ENCODE assay signal across 18 cellular contexts in genomic region chr9:21828853-21829405, GRCh38. TPM values are rescaled to one million over a fixed set of nuclear protein-coding genes. Genes with fewer than 3 reads are reported as not detected.
DNase-seq lines count a peak whose midpoint lies in the region; ATAC-seq, FAIRE-seq and TF ChIP-seq lines count a peak whose summit lies in the region.
"Had no signal": no experiment of that assay in that cellular context is flagged by ENCODE, and none has a peak within 500 bp of the region (broad histone marks: within the 10 kb centered on the region; RNA-seq: fewer than 3 reads in every experiment).

No MANE protein-coding gene starts in this region.

- WGBS in smooth muscle cell (ENCODE audit: low lambda C conversion rate), result 63% methylated on average over 3 of the region's 3 CpGs

- H3K4me2 ChIP-seq in smooth muscle cell, result no peak overlapping the region
- H3K4me2 ChIP-seq: BLaER1 had no signal

- H4K20me1 ChIP-seq in smooth muscle cell (ENCODE audit: low read depth), result no peaks in the 10 kb centered on the region

- no peaks in the 10 kb centered on the region for H3K4me1 ChIP-seq in smooth muscle cell (ENCODE audit: low read depth)

- no peak overlapping the region for H2AFZ ChIP-seq in smooth muscle cell (ENCODE audit: low read depth)

- FAIRE-seq in RCC 7860 (lab: Jason Lieb, UNC), result no peak

- H3K9ac ChIP-seq in smooth muscle cell (ENCODE audit: low read depth), result peak overlapping the region; percentile 21
- H3K9ac ChIP-seq: BLaER1 had no signal

- H3K27me3 ChIP-seq in smooth muscle cell (ENCODE audit: low read depth) (no peaks in the 10 kb centered on the region), H7 (ENCODE audit: control insufficient read depth, insufficient read depth, low read length) (no peaks in the 10 kb centered on the region)
- H3K27me3 ChIP-seq: BLaER1, Peyer's patch had no signal

- no peaks in the 10 kb centered on the region for H3K9me3 ChIP-seq in smooth muscle cell (replicated peaks; ENCODE audit: low read depth)
- H3K9me3 ChIP-seq: BLaER1, Peyer's patch had no signal

- peak; percentile 58 for ATAC-seq in esophagus mucosa

- H3F3A ChIP-seq in smooth muscle cell (ENCODE audit: low read depth), result peaks cover 18% of the 10 kb centered on the region

- H3K36me3 ChIP-seq in smooth muscle cell (ENCODE audit: low read depth) (peaks cover 4% of the 10 kb centered on the region), H7 (replicated peaks; ENCODE audit: control insufficient read depth, insufficient read depth, low read length) (peaks cover 17% of the 10 kb centered on the region)

- peak overlapping the region; percentile 99 for H3K27ac ChIP-seq in smooth muscle cell (ENCODE audit: low read depth)
- H3K27ac ChIP-seq: BLaER1, Peyer's patch had no signal

- peak; percentile 18 for DNase-seq in HT-29 (ENCODE audit: low spot score)
- peak; percentile 5 for DNase-seq in RCC 7860 (ENCODE audit: low spot score)
- DNase-seq in smooth muscle cell (lab: John Stamatoyannopoulos, UW; ENCODE audit: unreplicated experiment), result no peak
- no peak for DNase-seq in AG20443 (ENCODE audit: low spot score)
- DNase-seq in H7, result no peak
- no peak for DNase-seq in stimulated activated naive CD4-positive, alpha-beta T cell treated with Interleukin-2 at 50 U/mL for 16 hours (lab: John Stamatoyannopoulos, UW)
- DNase-seq: CD8-positive, alpha-beta memory T cell; EL; H9; Karpas-422; NCI-H1105 treated with DMSO at 0.1 percent for 48 hours; NCI-H187; NCI-H446; NCI-H774; Peyer's patch; SIG-M5 had no signal

- H3K79me2 ChIP-seq in smooth muscle cell (ENCODE audit: low read depth), result peaks cover 9% of the 10 kb centered on the region

- TF ChIP-seq CTCF in smooth muscle cell (IDR thresholded peaks at IDR 0.05; ENCODE audit: borderline replicate concordance, insufficient read depth, poor library complexity, severe bottlenecking), result no peak

- H3K4me3 ChIP-seq in smooth muscle cell (no peak overlapping the region), H7 (ENCODE audit: insufficient read depth, low read depth, low read length) (no peak overlapping the region)
- H3K4me3 ChIP-seq: BLaER1, Peyer's patch had no signal

RNA-seq across cellular contexts. Expression of gene MTAP, which starts 26.5 kb away (rescaled TPM):
- 61.9 and 63.5 TPM in 2 replicates for total RNA-seq in HT-29 (2014; rRNA removed; shearing (Covaris generic))
- total RNA-seq in esophagus mucosa (50.5 TPM), smooth muscle cell (39.6 and 42.7 TPM in 2 replicates)
- polyA plus RNA-seq in smooth muscle cell, result 19.1 and 26.1 TPM in 2 replicates
- total RNA-seq in H7 (2014; rRNA removed; shearing (Covaris generic)), result 34.0 and 38.3 TPM in 2 replicates

Comparison
In these comparisons a context has a peak if more than half of its experiments do, and no peak if none do; other contexts are left out.
1. DNase-seq: peak in HT-29 (single experiment) and RCC 7860 (single experiment); none in smooth muscle cell (single experiment), AG20443 (single experiment), H7 (single experiment) and stimulated activated naive CD4-positive, alpha-beta T cell treated with Interleukin-2 at 50 U/mL for 16 hours (single experiment).